2 cellular contexts compared by ENCODE assay signal in the genomic region with DNA sequence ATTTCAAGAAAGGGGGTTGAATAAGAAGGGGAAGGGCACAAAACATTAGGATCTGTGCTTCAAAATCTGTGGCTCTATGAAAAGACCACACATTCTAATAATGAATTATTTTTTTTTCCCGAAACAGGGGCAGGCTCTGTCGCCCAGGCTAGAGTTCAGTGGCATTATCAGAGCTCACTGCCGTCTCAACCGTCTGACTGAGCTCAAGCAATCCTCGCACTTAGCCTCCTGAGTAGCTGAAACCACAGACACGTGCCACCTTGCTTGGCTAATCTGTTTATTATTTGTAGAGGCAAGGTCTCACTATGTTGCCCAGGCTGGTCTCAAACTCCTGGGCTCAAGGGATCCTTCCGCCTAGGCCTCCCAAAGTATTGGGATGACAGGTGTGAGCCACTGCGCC.
TF ChIP-seq lines count a peak whose summit lies in the region.

No MANE protein-coding gene starts in this region.

TF ChIP-seq in SK-N-SH, 30 proteins besides CTCF, POLR2A, EP300 and RAD21 (continued from another document):
- TF ChIP-seq, protein P1, sequence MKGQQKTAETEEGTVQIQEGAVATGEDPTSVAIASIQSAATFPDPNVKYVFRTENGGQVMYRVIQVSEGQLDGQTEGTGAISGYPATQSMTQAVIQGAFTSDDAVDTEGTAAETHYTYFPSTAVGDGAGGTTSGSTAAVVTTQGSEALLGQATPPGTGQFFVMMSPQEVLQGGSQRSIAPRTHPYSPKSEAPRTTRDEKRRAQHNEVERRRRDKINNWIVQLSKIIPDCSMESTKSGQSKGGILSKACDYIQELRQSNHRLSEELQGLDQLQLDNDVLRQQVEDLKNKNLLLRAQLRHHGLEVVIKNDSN (IDR thresholded peaks at IDR 0.05; ENCODE audit: borderline replicate concordance, low read depth): no peak
- TF ChIP-seq TCF12 (IDR thresholded peaks at IDR 0.05) (no peak), SIN3A (IDR thresholded peaks at IDR 0.05; ENCODE audit: borderline replicate concordance, low read depth, low read length) (no peak), NFIC (IDR thresholded peaks at IDR 0.05; ENCODE audit: borderline replicate concordance) (no peak), EZH2phosphoT487 (IDR thresholded peaks at IDR 0.05; ENCODE audit: borderline replicate concordance, low read depth) (no peak), SMC3 (IDR thresholded peaks at IDR 0.05; ENCODE audit: low read depth, low read length) (no peak), RCOR1 (IDR thresholded peaks at IDR 0.05; ENCODE audit: low read length) (no peak), NRF1 (IDR thresholded peaks at IDR 0.05; ENCODE audit: low read depth, low read length) (no peak)
- TF ChIP-seq, protein P2, sequence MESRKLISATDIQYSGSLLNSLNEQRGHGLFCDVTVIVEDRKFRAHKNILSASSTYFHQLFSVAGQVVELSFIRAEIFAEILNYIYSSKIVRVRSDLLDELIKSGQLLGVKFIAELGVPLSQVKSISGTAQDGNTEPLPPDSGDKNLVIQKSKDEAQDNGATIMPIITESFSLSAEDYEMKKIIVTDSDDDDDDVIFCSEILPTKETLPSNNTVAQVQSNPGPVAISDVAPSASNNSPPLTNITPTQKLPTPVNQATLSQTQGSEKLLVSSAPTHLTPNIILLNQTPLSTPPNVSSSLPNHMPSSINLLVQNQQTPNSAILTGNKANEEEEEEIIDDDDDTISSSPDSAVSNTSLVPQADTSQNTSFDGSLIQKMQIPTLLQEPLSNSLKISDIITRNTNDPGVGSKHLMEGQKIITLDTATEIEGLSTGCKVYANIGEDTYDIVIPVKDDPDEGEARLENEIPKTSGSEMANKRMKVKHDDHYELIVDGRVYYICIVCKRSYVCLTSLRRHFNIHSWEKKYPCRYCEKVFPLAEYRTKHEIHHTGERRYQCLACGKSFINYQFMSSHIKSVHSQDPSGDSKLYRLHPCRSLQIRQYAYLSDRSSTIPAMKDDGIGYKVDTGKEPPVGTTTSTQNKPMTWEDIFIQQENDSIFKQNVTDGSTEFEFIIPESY (IDR thresholded peaks at IDR 0.05; ENCODE audit: borderline replicate concordance, low read depth): no peak
- TF ChIP-seq, protein P3, sequence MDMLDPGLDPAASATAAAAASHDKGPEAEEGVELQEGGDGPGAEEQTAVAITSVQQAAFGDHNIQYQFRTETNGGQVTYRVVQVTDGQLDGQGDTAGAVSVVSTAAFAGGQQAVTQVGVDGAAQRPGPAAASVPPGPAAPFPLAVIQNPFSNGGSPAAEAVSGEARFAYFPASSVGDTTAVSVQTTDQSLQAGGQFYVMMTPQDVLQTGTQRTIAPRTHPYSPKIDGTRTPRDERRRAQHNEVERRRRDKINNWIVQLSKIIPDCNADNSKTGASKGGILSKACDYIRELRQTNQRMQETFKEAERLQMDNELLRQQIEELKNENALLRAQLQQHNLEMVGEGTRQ (IDR thresholded peaks at IDR 0.05; ENCODE audit: borderline replicate concordance, low read depth, low read length): no peak

TF ChIP-seq in SK-N-SH treated with all-trans-retinoic acid at 6 μM for 48 hours, 23 proteins besides CTCF, POLR2A, EP300 and RAD21 (continued from another document):
- TF ChIP-seq, protein P4, sequence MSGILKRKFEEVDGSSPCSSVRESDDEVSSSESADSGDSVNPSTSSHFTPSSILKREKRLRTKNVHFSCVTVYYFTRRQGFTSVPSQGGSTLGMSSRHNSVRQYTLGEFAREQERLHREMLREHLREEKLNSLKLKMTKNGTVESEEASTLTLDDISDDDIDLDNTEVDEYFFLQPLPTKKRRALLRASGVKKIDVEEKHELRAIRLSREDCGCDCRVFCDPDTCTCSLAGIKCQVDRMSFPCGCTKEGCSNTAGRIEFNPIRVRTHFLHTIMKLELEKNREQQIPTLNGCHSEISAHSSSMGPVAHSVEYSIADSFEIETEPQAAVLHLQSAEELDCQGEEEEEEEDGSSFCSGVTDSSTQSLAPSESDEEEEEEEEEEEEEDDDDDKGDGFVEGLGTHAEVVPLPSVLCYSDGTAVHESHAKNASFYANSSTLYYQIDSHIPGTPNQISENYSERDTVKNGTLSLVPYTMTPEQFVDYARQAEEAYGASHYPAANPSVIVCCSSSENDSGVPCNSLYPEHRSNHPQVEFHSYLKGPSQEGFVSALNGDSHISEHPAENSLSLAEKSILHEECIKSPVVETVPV (CRISPR knock-in tag; IDR thresholded peaks at IDR 0.05): no peak
- TF ChIP-seq ISL1 (CRISPR knock-in tag; IDR thresholded peaks at IDR 0.05) (no peak), GLIS3 (CRISPR knock-in tag; IDR thresholded peaks at IDR 0.05) (no peak), OSR1 (CRISPR knock-in tag; IDR thresholded peaks at IDR 0.05) (no peak), TCF4 (CRISPR knock-in tag; IDR thresholded peaks at IDR 0.05; ENCODE audit: borderline replicate concordance) (no peak), TOX (CRISPR knock-in tag; IDR thresholded peaks at IDR 0.05; ENCODE audit: borderline replicate concordance) (no peak), ZFP3 (CRISPR knock-in tag; IDR thresholded peaks at IDR 0.05) (no peak), ZNF8 (CRISPR knock-in tag; IDR thresholded peaks at IDR 0.05) (no peak), ZC3H10 (CRISPR knock-in tag; IDR thresholded peaks at IDR 0.05) (no peak), CSDC2 (CRISPR knock-in tag; IDR thresholded peaks at IDR 0.05) (no peak), ZNF70 (CRISPR knock-in tag; IDR thresholded peaks at IDR 0.05) (no peak)
- TF ChIP-seq, protein P5, sequence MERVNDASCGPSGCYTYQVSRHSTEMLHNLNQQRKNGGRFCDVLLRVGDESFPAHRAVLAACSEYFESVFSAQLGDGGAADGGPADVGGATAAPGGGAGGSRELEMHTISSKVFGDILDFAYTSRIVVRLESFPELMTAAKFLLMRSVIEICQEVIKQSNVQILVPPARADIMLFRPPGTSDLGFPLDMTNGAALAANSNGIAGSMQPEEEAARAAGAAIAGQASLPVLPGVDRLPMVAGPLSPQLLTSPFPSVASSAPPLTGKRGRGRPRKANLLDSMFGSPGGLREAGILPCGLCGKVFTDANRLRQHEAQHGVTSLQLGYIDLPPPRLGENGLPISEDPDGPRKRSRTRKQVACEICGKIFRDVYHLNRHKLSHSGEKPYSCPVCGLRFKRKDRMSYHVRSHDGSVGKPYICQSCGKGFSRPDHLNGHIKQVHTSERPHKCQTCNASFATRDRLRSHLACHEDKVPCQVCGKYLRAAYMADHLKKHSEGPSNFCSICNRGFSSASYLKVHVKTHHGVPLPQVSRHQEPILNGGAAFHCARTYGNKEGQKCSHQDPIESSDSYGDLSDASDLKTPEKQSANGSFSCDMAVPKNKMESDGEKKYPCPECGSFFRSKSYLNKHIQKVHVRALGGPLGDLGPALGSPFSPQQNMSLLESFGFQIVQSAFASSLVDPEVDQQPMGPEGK (CRISPR knock-in tag; IDR thresholded peaks at IDR 0.05; ENCODE audit: borderline replicate concordance): no peak
- TF ChIP-seq, protein P6, sequence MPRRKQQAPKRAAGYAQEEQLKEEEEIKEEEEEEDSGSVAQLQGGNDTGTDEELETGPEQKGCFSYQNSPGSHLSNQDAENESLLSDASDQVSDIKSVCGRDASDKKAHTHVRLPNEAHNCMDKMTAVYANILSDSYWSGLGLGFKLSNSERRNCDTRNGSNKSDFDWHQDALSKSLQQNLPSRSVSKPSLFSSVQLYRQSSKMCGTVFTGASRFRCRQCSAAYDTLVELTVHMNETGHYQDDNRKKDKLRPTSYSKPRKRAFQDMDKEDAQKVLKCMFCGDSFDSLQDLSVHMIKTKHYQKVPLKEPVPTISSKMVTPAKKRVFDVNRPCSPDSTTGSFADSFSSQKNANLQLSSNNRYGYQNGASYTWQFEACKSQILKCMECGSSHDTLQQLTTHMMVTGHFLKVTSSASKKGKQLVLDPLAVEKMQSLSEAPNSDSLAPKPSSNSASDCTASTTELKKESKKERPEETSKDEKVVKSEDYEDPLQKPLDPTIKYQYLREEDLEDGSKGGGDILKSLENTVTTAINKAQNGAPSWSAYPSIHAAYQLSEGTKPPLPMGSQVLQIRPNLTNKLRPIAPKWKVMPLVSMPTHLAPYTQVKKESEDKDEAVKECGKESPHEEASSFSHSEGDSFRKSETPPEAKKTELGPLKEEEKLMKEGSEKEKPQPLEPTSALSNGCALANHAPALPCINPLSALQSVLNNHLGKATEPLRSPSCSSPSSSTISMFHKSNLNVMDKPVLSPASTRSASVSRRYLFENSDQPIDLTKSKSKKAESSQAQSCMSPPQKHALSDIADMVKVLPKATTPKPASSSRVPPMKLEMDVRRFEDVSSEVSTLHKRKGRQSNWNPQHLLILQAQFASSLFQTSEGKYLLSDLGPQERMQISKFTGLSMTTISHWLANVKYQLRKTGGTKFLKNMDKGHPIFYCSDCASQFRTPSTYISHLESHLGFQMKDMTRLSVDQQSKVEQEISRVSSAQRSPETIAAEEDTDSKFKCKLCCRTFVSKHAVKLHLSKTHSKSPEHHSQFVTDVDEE (CRISPR knock-in tag; IDR thresholded peaks at IDR 0.05): no peak
